In genomic region chr2:240299710-240300068, GRCh38 we compare ENCODE assay signal across 15 cellular contexts.
"Had no signal": no experiment of that assay in that cellular context is flagged by ENCODE, and none has a peak within 500 bp of the region (broad histone marks: within the 10 kb centered on the region; RNA-seq: fewer than 3 reads in every experiment).

No MANE protein-coding gene starts in this region.

- H3K27me3 ChIP-seq: body of pancreas, ovary had no signal

- H3K9me3 Mint-ChIP-seq: activated CD4-positive, alpha-beta T cell treated with anti-CD3 and anti-CD28 coated beads, Interleukin-2, amount 10 ng/mL, durations not matched to agents 7 days and 5 days; activated naive CD4-positive, alpha-beta T cell treated with anti-CD3 and anti-CD28 coated beads, Interleukin-2, amount 50 U/mL, for 72 hours; activated T-cell treated with anti-CD3 and anti-CD28 coated beads, Interleukin-2, amount 50 U/mL, for 4 hours; central memory CD8-positive, alpha-beta T cell; immature natural killer cell; nephron had no signal

- H3K4me3 ChIP-seq: body of pancreas, ovary, stomach, thoracic aorta had no signal

- H3K27me3 Mint-ChIP-seq: activated CD4-positive, alpha-beta T cell treated with anti-CD3 and anti-CD28 coated beads, Interleukin-2, amount 10 ng/mL, durations not matched to agents 7 days and 5 days had no signal

- H3K4me3 Mint-ChIP-seq: activated CD4-positive, alpha-beta T cell treated with anti-CD3 and anti-CD28 coated beads, Interleukin-2, amount 10 ng/mL, durations not matched to agents 7 days and 5 days; activated T-cell treated with anti-CD3 and anti-CD28 coated beads, Interleukin-2, amount 50 U/mL, for 4 hours; central memory CD8-positive, alpha-beta T cell; immature natural killer cell; nephron had no signal

- DNase-seq: activated CD4-positive, alpha-beta T cell treated with anti-CD3 and anti-CD28 coated beads, Interleukin-2, amount 10 ng/mL, durations not matched to agents 7 days and 5 days; activated gamma-delta T cell; activated T-cell treated with anti-CD3 and anti-CD28 coated beads, Interleukin-2, amount 50 U/mL, for 4 hours; body of pancreas; effector CD8-positive, alpha-beta T cell; foreskin keratinocyte; immature natural killer cell; T-helper 9 cell had no signal

- ATAC-seq: activated naive CD4-positive, alpha-beta T cell treated with anti-CD3 and anti-CD28 coated beads, Interleukin-2, amount 50 U/mL, for 72 hours; activated T-cell treated with anti-CD3 and anti-CD28 coated beads, Interleukin-2, amount 50 U/mL, for 4 hours; body of pancreas; foreskin keratinocyte; sciatic nerve had no signal

- H3K36me3 ChIP-seq: ovary, stomach, thoracic aorta had no signal

- H3K4me1 Mint-ChIP-seq: activated CD4-positive, alpha-beta T cell treated with anti-CD3 and anti-CD28 coated beads, Interleukin-2, amount 10 ng/mL, durations not matched to agents 7 days and 5 days; central memory CD8-positive, alpha-beta T cell; immature natural killer cell had no signal

- H3K36me3 Mint-ChIP-seq: activated naive CD4-positive, alpha-beta T cell treated with anti-CD3 and anti-CD28 coated beads, Interleukin-2, amount 50 U/mL, for 72 hours; immature natural killer cell had no signal

- H3K27ac Mint-ChIP-seq: activated CD4-positive, alpha-beta T cell treated with anti-CD3 and anti-CD28 coated beads, Interleukin-2, amount 10 ng/mL, durations not matched to agents 7 days and 5 days; activated naive CD4-positive, alpha-beta T cell treated with anti-CD3 and anti-CD28 coated beads, Interleukin-2, amount 50 U/mL, for 72 hours; immature natural killer cell had no signal
